In the genomic region with DNA sequence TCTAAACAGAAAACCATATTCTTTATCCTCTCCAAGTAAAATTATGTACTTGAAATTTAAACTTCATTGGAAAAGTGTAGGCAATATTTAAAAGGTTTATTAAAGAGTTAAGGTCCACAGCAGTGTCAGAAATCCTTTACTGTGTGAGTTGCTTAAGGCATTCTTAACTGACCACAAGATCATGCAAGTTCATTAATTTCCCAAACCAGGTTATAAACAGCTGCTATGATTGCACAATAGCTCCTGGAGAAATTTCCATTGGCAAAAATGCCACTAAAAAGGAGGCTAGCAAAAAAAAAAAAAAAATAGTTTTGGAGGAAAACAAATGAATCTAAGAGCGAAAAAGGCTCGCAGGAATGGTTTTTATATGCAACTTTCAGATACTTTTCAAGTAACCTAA, we compare ENCODE assay signal across 9 cellular contexts.
DNase-seq lines count a peak whose midpoint lies in the region; ATAC-seq, FAIRE-seq and TF ChIP-seq lines count a peak whose summit lies in the region.
"Had no signal": no experiment of that assay in that cellular context is flagged by ENCODE, and none has a peak within 500 bp of the region (broad histone marks: within the 10 kb centered on the region; RNA-seq: fewer than 3 reads in every experiment).

No MANE protein-coding gene starts in this region.

- H2AK5ac ChIP-seq in H1 (ENCODE audit: low read depth, low read length), result no peak overlapping the region

- no peak overlapping the region for H3K56ac ChIP-seq in H1 (replicated peaks; ENCODE audit: insufficient read length, low read depth, low read length)

- H2BK12ac ChIP-seq in H1 (ENCODE audit: low read depth, low read length), result no peak overlapping the region

- no peak overlapping the region for H3K4ac ChIP-seq in H1 (replicated peaks; ENCODE audit: insufficient read length, low read depth, low read length)

- POLR2A ChIA-PET in BJ (lab: Charles Lee) (interaction anchor here (1.1 to 1.2 kb wide), 2 partner anchors 12 to 201 kb away, joined by 3 to 7 read pairs; no protein-coding TSS in a partner anchor), H1 (lab: Charles Lee; ENCODE audit: partially characterized antibody) (interaction anchor here (0.8 kb wide), 1 partner anchor 26 kb away, joined by 3 read pairs; no protein-coding TSS in a partner anchor)

- no peak overlapping the region for H3K18ac ChIP-seq in H1 (ENCODE audit: extremely low read depth, low read length)

- no peaks in the 10 kb centered on the region for H3K79me2 ChIP-seq in H1 (ENCODE audit: control insufficient read depth in 1 of 2, insufficient read depth in 2 of 2, low read length in 2 of 2)

- no peaks in the 10 kb centered on the region for H3K9me3 ChIP-seq in H1 (ENCODE audit: insufficient read depth in 2 of 2, low read depth in 1 of 2, low read length in 1 of 2)

- no peaks in the 10 kb centered on the region for H3K9me3 Mint-ChIP-seq in natural killer cell

- no peak overlapping the region for H3K4me3 ChIP-seq in BJ (ENCODE audit: low read depth, low read length)
- no peak overlapping the region for H3K4me3 ChIP-seq in NB4 (ENCODE audit: low read depth, low read length)
- no peak overlapping the region for H3K4me3 ChIP-seq in H1 (ENCODE audit: extremely low read depth in 1 of 4, insufficient read depth in 2 of 4, low read depth in 3 of 4, low read length in 4 of 4)

- H3K14ac ChIP-seq in H1 (ENCODE audit: insufficient read length), result no peak overlapping the region

- H3K23me2 ChIP-seq in H1 (ENCODE audit: low read depth, low read length), result no peaks in the 10 kb centered on the region; the same call in 1 of the 2 replicates

- H3K4me3 Mint-ChIP-seq in natural killer cell, result peak overlapping the region; percentile 77

- ATAC-seq in natural killer cell, result no peak
- ATAC-seq in HG02973 (IDR thresholded peaks at IDR 0.05; ENCODE audit: unreplicated experiment), result no peak

- CTCF ChIA-PET in BJ (lab: Yijun Ruan, JAX) (interaction anchor here (2.1 kb wide), 1 partner anchor 151 kb away, joined by 7 read pairs; no protein-coding TSS in a partner anchor), H1 (lab: Charles Lee; ENCODE audit: partially characterized antibody) (interaction anchor here (0.9 to 1.5 kb wide), 4 partner anchors 8 to 214 kb away, joined by 3 to 4 read pairs (median 3); no protein-coding TSS in a partner anchor)

- no peak for TF ChIP-seq RAD21 in H1 (IDR thresholded peaks at IDR 0.05 in 1 of 2, conservative IDR thresholded peaks at IDR 0.05 in 1 of 2; ENCODE audit: low read depth in 2 of 2, low read length in 2 of 2)

- no peak overlapping the region for H2BK5ac ChIP-seq in H1 (ENCODE audit: low read depth, low read length)

- no peak overlapping the region for H4K5ac ChIP-seq in H1 (ENCODE audit: insufficient read length, low read depth, low read length)

- no peak overlapping the region for H2BK120ac ChIP-seq in H1 (replicated peaks; ENCODE audit: low read depth, low read length)

- no peak overlapping the region for H3K4me2 ChIP-seq in H1 (ENCODE audit: insufficient read depth in 1 of 2, low read depth in 2 of 2, low read length in 2 of 2)

- no peak overlapping the region for H4K91ac ChIP-seq in H1 (replicated peaks; ENCODE audit: insufficient read length, low read length)

- H2BK20ac ChIP-seq in H1 (ENCODE audit: low read length), result no peak overlapping the region

- peaks cover 0 to 2% of the 10 kb centered on the region in 2 experiments for H4K20me1 ChIP-seq in H1 (replicated peaks in 1 of 2; ENCODE audit: control insufficient read depth in 1 of 2, insufficient read depth in 2 of 2, low read length in 2 of 2)

- no peaks in the 10 kb centered on the region; the same call in 1 of the 2 replicates for H3K79me1 ChIP-seq in H1 (ENCODE audit: low read depth, low read length)

- no peak overlapping the region for H3K9ac ChIP-seq in H1 (replicated peaks in 1 of 4; ENCODE audit: extremely low read depth in 1 of 4, low read depth in 3 of 4, low read length in 3 of 4)

- TF ChIP-seq POLR2A in NB4 (IDR thresholded peaks at IDR 0.05; ENCODE audit: extremely low read depth, insufficient read length) (no peak), H1 (IDR thresholded peaks at IDR 0.05; ENCODE audit: control extremely low read depth in 1 of 2, low read depth in 2 of 2, low read length in 2 of 2) (no peak)

- peak overlapping the region; percentile 98 to 99 for H3K27ac Mint-ChIP-seq in natural killer cell

- H3K27me3 ChIP-seq in BJ (ENCODE audit: control insufficient read depth, insufficient read depth, low read length) (no peaks in the 10 kb centered on the region), H1 (replicated peaks in 1 of 4; ENCODE audit: control insufficient read depth in 3 of 4, extremely low read depth in 1 of 4, insufficient read depth in 3 of 4, low read length in 3 of 4) (no peaks in the 10 kb centered on the region)

- no peak overlapping the region for H4K8ac ChIP-seq in H1 (ENCODE audit: extremely low read depth, insufficient read depth, low read length)

- no peak for TF ChIP-seq CTCF in BJ (IDR thresholded peaks at IDR 0.05; ENCODE audit: insufficient read depth, low read depth, low read length)
- TF ChIP-seq CTCF in NB4 (IDR thresholded peaks at IDR 0.05; ENCODE audit: low read depth, low read length), result no peak
- no peak for TF ChIP-seq CTCF in H1 (IDR thresholded peaks at IDR 0.05; ENCODE audit: control extremely low read depth in 1 of 3, insufficient read depth in 1 of 3, low read depth in 1 of 3, low read length in 3 of 3)
- no peak for TF ChIP-seq CTCF in natural killer cell (IDR thresholded peaks at IDR 0.05)

- no peaks in the 10 kb centered on the region for H3K4me1 ChIP-seq in H1 (replicated peaks in 1 of 4; ENCODE audit: control insufficient read depth in 3 of 4, insufficient read depth in 4 of 4, low read length in 3 of 4)

- intact Hi-C loops in natural killer cell (cut with micrococcal nuclease), result no loop called here

- peaks cover 98 to 99% of the 10 kb centered on the region in 2 donors for H3K4me1 Mint-ChIP-seq in natural killer cell

- H2AFZ ChIP-seq in H1 (ENCODE audit: low read length), result no peak overlapping the region

- H3K23ac ChIP-seq in H1 (ENCODE audit: insufficient read length), result no peak overlapping the region

- H2BK15ac ChIP-seq in H1 (ENCODE audit: low read length), result no peak overlapping the region

- TF ChIP-seq EP300 in H1 (IDR thresholded peaks at IDR 0.05; ENCODE audit: borderline replicate concordance in 1 of 2, low read depth in 2 of 2, low read length in 2 of 2), result no peak

- peaks cover 68% of the 10 kb centered on the region for H3K36me3 Mint-ChIP-seq in natural killer cell

- no peak overlapping the region for H3K27ac ChIP-seq in H1 (ENCODE audit: low read depth, low read length)

- no peak for FAIRE-seq in H1 (lab: Jason Lieb, UNC)

- H3K27me3 Mint-ChIP-seq in natural killer cell (ENCODE audit: low read depth in 2 of 2), result no peaks in the 10 kb centered on the region

- H3K36me3 ChIP-seq in BJ (ENCODE audit: control insufficient read depth, insufficient read depth, low read length), result peaks cover 17% of the 10 kb centered on the region
- peaks cover 0 to 11% (median 2%) of the 10 kb centered on the region in 4 experiments; a peak in 3 of 8 replicates for H3K36me3 ChIP-seq in H1 (ENCODE audit: control insufficient read depth in 2 of 4, insufficient read depth in 4 of 4, low read length in 3 of 4)

- DNase-seq in BJ (ENCODE audit: low read depth) (peak; percentile 91), NB4 (ENCODE audit: low read depth) (peak; percentile 66), H1 (ENCODE audit: low read depth in 1 of 2, low spot score in 2 of 2) (no peak), natural killer cell (no peak), NCI-H524 (lab: John Stamatoyannopoulos, UW) (no peak), LoVo (ENCODE audit: low spot score) (no peak)
- no peak for DNase-seq in stimulated activated CD4-positive, alpha-beta T cell treated with anti-CD3 and anti-CD28 coated beads, Interleukin-12 subunit alpha, Interleukin-12 subunit beta, amount 100 ng/mL, for 4 hours
- DNase-seq: NCI-H2171 treated with DMSO at 0.1 percent for 48 hours had no signal

- 76% methylated on average over 2 of the region's 2 CpGs; no CpG with 5 or more reads in 1 of the 2 experiments for WGBS in H1 (ENCODE audit: extremely low coverage in 1 of 2, insufficient coverage in 1 of 2, insufficient read length in 1 of 2, insufficient replicate concordance in 2 of 2, low coverage in 1 of 2, low lambda C conversion rate in 2 of 2, missing lambda C conversion rate in 1 of 2), 2 experiments

TF ChIP-seq in H1, 55 proteins besides CTCF, POLR2A, EP300 and RAD21:
- TF ChIP-seq CEBPB (IDR thresholded peaks at IDR 0.05; ENCODE audit: low read depth, low read length) (peak; percentile 71), YY1 (IDR thresholded peaks at IDR 0.05; ENCODE audit: low read depth, low read length) (no peak)

Comparison
In these comparisons a context has a peak if more than half of its experiments do, and no peak if none do; other contexts are left out.
1. DNase-seq: peak in BJ (single experiment) and NB4 (single experiment); none in H1 (0 of 2), natural killer cell (single experiment), NCI-H524 (0 of 2), stimulated activated CD4-positive, alpha-beta T cell treated with anti-CD3 and anti-CD28 coated beads, Interleukin-12 subunit alpha, Interleukin-12 subunit beta, amount 100 ng/mL, for 4 hours (single experiment) and LoVo (single experiment).